15 cellular contexts compared by ENCODE assay signal in the genomic region with DNA sequence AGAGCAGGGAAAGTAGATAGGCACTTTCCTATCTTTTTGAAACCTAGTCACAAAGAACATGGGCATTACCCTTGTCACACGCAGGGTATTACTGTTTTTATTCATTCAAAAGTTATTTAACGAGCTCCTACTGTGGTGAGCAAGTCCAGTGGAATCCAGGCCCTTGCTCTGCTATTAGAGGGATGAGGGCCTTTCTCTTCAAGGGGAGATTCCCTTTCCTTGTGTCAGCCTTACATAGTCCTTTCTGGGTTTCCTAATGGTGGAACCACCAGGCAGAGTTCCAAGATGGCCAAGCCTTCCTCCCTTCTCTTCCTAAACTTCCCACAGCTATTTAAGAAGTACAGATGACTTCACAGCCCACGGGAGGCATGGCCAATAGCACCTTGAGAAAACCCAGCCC.
DNase-seq lines count a peak whose midpoint lies in the region; ATAC-seq, FAIRE-seq and TF ChIP-seq lines count a peak whose summit lies in the region.
"Had no signal": no experiment of that assay in that cellular context is flagged by ENCODE, and none has a peak within 500 bp of the region (broad histone marks: within the 10 kb centered on the region; RNA-seq: fewer than 3 reads in every experiment).

No MANE protein-coding gene starts in this region.

- POLR2A ChIA-PET in HepG2 (lab: Yijun Ruan, JAX): no interaction called here

- H3K27me3 Mint-ChIP-seq in activated T-cell treated with anti-CD3 and anti-CD28 coated beads, Interleukin-2, amount 50 U/mL, for 24 hours: no peaks in the 10 kb centered on the region

- no peaks in the 10 kb centered on the region for H3K36me3 Mint-ChIP-seq in activated T-cell treated with anti-CD3 and anti-CD28 coated beads, Interleukin-2, amount 50 U/mL, for 24 hours (ENCODE audit: low read depth)

- H3K27me3 ChIP-seq in ACC112 (ENCODE audit: insufficient read depth, low read length) (no peaks in the 10 kb centered on the region), HepG2 (ENCODE audit: control insufficient read depth in 1 of 2, insufficient read depth in 2 of 2, low read length in 2 of 2) (no peaks in the 10 kb centered on the region)
- H3K27me3 ChIP-seq: BLaER1, heart left ventricle had no signal

- H3K4me1 ChIP-seq in ACC112 (ENCODE audit: control insufficient read depth, insufficient read depth, low read length, unreplicated experiment) (peaks cover 50% of the 10 kb centered on the region), HepG2 (ENCODE audit: insufficient read depth, low read length) (peaks cover 15% of the 10 kb centered on the region)
- H3K4me1 ChIP-seq: prostate gland had no signal

- no peak for TF ChIP-seq POLR2A in HepG2 (IDR thresholded peaks at IDR 0.05; ENCODE audit: insufficient read depth in 1 of 2, low read depth in 2 of 2, low read length in 2 of 2)

- no peaks in the 10 kb centered on the region for H3K9me3 Mint-ChIP-seq in activated T-cell treated with anti-CD3 and anti-CD28 coated beads, Interleukin-2, amount 50 U/mL, for 24 hours

- no TSS peak for BruUV-seq in HepG2 (replicated peaks; lab: Mats Ljungman, UMichigan)

- peaks cover 17% of the 10 kb centered on the region for H3K4me1 Mint-ChIP-seq in activated T-cell treated with anti-CD3 and anti-CD28 coated beads, Interleukin-2, amount 50 U/mL, for 24 hours (ENCODE audit: low read depth)

- no peak for ATAC-seq in HepG2
- ATAC-seq: heart left ventricle, T-helper 17 cell had no signal

- TF ChIP-seq CTCF in astrocyte of the spinal cord (IDR thresholded peaks at IDR 0.05; ENCODE audit: low read depth, low read length): no peak
- TF ChIP-seq CTCF in HepG2 (CRISPR knock-in tag; IDR thresholded peaks at IDR 0.05): no peak

- DNase-seq in HS-27A (ENCODE audit: low read depth) (peak; percentile 83), astrocyte of the spinal cord (ENCODE audit: low read depth, low spot score) (peak; percentile 93), kidney glomerular epithelial cell (lab: John Stamatoyannopoulos, UW) (peak; percentile 68), DMS 273 treated with DMSO at 0.1 percent for 48 hours (lab: John Stamatoyannopoulos, UW) (no peak), NCI-H1092 treated with DMSO at 0.1 percent for 48 hours (lab: John Stamatoyannopoulos, UW) (no peak), HepG2 (ENCODE audit: low spot score) (no peak)
- DNase-seq in activated T-cell treated with anti-CD3 and anti-CD28 coated beads, Interleukin-2, amount 50 U/mL, for 24 hours: no peak
- DNase-seq: activated naive CD4-positive, alpha-beta T cell; GF-D8; heart left ventricle; mesendoderm; T-helper 17 cell had no signal

- CTCF ChIA-PET in HepG2 (lab: Yijun Ruan, JAX; ENCODE audit: low intra/inter-chr PET ratio, low total read pairs): no interaction called here

- TF ChIP-seq EP300 in HepG2 (IDR thresholded peaks at IDR 0.05; ENCODE audit: low read depth in 2 of 2, low read length in 2 of 2) (no peak), HepG2 (CRISPR knock-in tag; IDR thresholded peaks at IDR 0.05; ENCODE audit: borderline replicate concordance) (no peak)

- H3K9me3 ChIP-seq in HepG2 (ENCODE audit: low read length): no peaks in the 10 kb centered on the region
- H3K9me3 ChIP-seq: BLaER1, heart left ventricle, prostate gland had no signal

- FAIRE-seq in HepG2 (lab: Jason Lieb, UNC): no peak

- H3K9ac ChIP-seq in HepG2 (ENCODE audit: insufficient read depth, low read depth, low read length): no peak overlapping the region
- H3K9ac ChIP-seq: BLaER1 had no signal

- H3K36me3 ChIP-seq in ACC112 (ENCODE audit: insufficient read depth, low read length) (no peaks in the 10 kb centered on the region), HepG2 (replicated peaks in 1 of 2; ENCODE audit: control insufficient read depth in 1 of 2, insufficient read depth in 2 of 2, low read length in 2 of 2) (no peaks in the 10 kb centered on the region; a peak in 1 of 5 replicates)
- H3K36me3 ChIP-seq: BLaER1, prostate gland had no signal

- H2AFZ ChIP-seq in ACC112 (ENCODE audit: low read length, unreplicated experiment): no peak overlapping the region
- H2AFZ ChIP-seq in HepG2 (ENCODE audit: low read length): no peak overlapping the region

- in situ Hi-C loops in astrocyte of the spinal cord (cut with HindIII; ENCODE audit: low sequenced_read_pairs) (no loop called here), HepG2 (cut with HindIII; ENCODE audit: extremely low pct_ligation_motif_present, low pct_unique_long_range_greater_than_20kb) (loop anchor here (5.0 kb wide), 1 partner anchor 182 kb away; no protein-coding TSS in a partner anchor)

- peaks cover 15% of the 10 kb centered on the region for H4K20me1 ChIP-seq in HepG2 (ENCODE audit: insufficient read depth, low read length)
- H4K20me1 ChIP-seq: BLaER1 had no signal

- H3K4me2 ChIP-seq in HepG2 (ENCODE audit: low read depth, low read length): no peak overlapping the region
- H3K4me2 ChIP-seq: BLaER1 had no signal

- H3K27ac Mint-ChIP-seq in activated T-cell treated with anti-CD3 and anti-CD28 coated beads, Interleukin-2, amount 50 U/mL, for 24 hours: no peak overlapping the region
- H3K27ac Mint-ChIP-seq: T-helper 17 cell had no signal

- intact Hi-C loops in HepG2 (cut with micrococcal nuclease; ENCODE audit: unreplicated experiment): loop anchor here (5.0 kb wide), 1 partner anchor 122 kb away; no protein-coding TSS in a partner anchor

- H3K4me3 Mint-ChIP-seq in activated T-cell treated with anti-CD3 and anti-CD28 coated beads, Interleukin-2, amount 50 U/mL, for 24 hours: no peak overlapping the region
- H3K4me3 Mint-ChIP-seq: T-helper 17 cell had no signal

- H3K27ac ChIP-seq in ACC112 (ENCODE audit: low read depth, low read length): peak overlapping the region; percentile 73
- no peak overlapping the region for H3K27ac ChIP-seq in HepG2 (ENCODE audit: extremely low read length, insufficient read depth, low read length)
- H3K27ac ChIP-seq: BLaER1, prostate gland had no signal

- H3K79me2 ChIP-seq in ACC112 (ENCODE audit: control insufficient read depth, insufficient read depth, low read length, unreplicated experiment) (peaks cover 86% of the 10 kb centered on the region), HepG2 (ENCODE audit: insufficient read depth, low read length) (peaks cover 66% of the 10 kb centered on the region)

- TF ChIP-seq RAD21 in HepG2 (CRISPR knock-in tag; IDR thresholded peaks at IDR 0.05): no peak

- 89% methylated on average over 3 of the region's 3 CpGs for WGBS in HepG2 (ENCODE audit: low lambda C conversion rate)

- H3K4me3 ChIP-seq in ACC112 (ENCODE audit: low read depth, low read length) (no peak overlapping the region), astrocyte of the spinal cord (ENCODE audit: low read depth, low read length) (no peak overlapping the region), HepG2 (replicated peaks in 1 of 3; ENCODE audit: insufficient read depth in 1 of 3, low read depth in 2 of 3, low read length in 3 of 3) (no peak overlapping the region)
- H3K4me3 ChIP-seq: BLaER1, heart left ventricle, prostate gland had no signal

TF ChIP-seq in HepG2, 621 proteins besides CTCF, POLR2A, EP300 and RAD21:
- TF ChIP-seq ZNF430 (CRISPR knock-in tag; IDR thresholded peaks at IDR 0.05) (no peak), ZNF790 (CRISPR knock-in tag; IDR thresholded peaks at IDR 0.05; ENCODE audit: borderline replicate concordance) (no peak), PAX8 (CRISPR knock-in tag; IDR thresholded peaks at IDR 0.05; ENCODE audit: borderline replicate concordance) (no peak), ZNF253 (CRISPR knock-in tag; IDR thresholded peaks at IDR 0.05; ENCODE audit: borderline replicate concordance) (no peak), KLF15 (CRISPR knock-in tag; IDR thresholded peaks at IDR 0.05; ENCODE audit: borderline replicate concordance) (no peak), ZNF773 (CRISPR knock-in tag; IDR thresholded peaks at IDR 0.05; ENCODE audit: borderline replicate concordance) (no peak)
- TF ChIP-seq, protein P1, sequence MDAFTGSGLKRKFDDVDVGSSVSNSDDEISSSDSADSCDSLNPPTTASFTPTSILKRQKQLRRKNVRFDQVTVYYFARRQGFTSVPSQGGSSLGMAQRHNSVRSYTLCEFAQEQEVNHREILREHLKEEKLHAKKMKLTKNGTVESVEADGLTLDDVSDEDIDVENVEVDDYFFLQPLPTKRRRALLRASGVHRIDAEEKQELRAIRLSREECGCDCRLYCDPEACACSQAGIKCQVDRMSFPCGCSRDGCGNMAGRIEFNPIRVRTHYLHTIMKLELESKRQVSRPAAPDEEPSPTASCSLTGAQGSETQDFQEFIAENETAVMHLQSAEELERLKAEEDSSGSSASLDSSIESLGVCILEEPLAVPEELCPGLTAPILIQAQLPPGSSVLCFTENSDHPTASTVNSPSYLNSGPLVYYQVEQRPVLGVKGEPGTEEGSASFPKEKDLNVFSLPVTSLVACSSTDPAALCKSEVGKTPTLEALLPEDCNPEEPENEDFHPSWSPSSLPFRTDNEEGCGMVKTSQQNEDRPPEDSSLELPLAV (CRISPR knock-in tag; conservative IDR thresholded peaks at IDR 0.05; ENCODE audit: low read depth): no peak
- TF ChIP-seq, protein P2, sequence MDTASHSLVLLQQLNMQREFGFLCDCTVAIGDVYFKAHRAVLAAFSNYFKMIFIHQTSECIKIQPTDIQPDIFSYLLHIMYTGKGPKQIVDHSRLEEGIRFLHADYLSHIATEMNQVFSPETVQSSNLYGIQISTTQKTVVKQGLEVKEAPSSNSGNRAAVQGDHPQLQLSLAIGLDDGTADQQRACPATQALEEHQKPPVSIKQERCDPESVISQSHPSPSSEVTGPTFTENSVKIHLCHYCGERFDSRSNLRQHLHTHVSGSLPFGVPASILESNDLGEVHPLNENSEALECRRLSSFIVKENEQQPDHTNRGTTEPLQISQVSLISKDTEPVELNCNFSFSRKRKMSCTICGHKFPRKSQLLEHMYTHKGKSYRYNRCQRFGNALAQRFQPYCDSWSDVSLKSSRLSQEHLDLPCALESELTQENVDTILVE (CRISPR knock-in tag; IDR thresholded peaks at IDR 0.05): no peak
- TF ChIP-seq, protein P3, sequence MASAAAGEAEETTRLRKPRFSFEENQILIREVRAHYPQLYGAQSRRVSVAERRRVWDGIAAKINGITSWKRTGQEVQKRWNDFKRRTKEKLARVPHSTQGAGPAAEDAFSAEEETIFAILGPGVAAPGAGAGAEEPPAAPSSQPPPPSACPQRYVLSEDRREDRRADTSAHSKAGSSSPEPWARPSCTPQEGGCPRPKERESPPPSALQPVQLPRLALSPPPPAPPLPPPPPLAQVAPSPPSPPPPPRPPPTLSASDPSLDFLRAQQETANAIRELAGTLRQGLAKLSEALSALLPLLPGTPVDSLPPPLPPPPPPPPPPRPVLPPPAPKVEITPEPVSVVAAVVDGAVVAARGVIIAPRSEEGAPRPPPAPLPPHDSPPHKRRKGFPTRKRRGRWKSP (CRISPR knock-in tag; IDR thresholded peaks at IDR 0.05): no peak
TF ChIP-seq in HepG2: peak in this region for 0.

Comparison
In these comparisons a context has a peak if more than half of its experiments do, and no peak if none do; other contexts are left out.
1. DNase-seq: peak in HS-27A (single experiment), astrocyte of the spinal cord (single experiment) and kidney glomerular epithelial cell (single experiment); none in activated T-cell treated with anti-CD3 and anti-CD28 coated beads, Interleukin-2, amount 50 U/mL, for 24 hours (single experiment), DMS 273 treated with DMSO at 0.1 percent for 48 hours (single experiment), NCI-H1092 treated with DMSO at 0.1 percent for 48 hours (single experiment) and HepG2 (single experiment).